ENCODE assay signal across 1 cellular context in the genomic region with DNA sequence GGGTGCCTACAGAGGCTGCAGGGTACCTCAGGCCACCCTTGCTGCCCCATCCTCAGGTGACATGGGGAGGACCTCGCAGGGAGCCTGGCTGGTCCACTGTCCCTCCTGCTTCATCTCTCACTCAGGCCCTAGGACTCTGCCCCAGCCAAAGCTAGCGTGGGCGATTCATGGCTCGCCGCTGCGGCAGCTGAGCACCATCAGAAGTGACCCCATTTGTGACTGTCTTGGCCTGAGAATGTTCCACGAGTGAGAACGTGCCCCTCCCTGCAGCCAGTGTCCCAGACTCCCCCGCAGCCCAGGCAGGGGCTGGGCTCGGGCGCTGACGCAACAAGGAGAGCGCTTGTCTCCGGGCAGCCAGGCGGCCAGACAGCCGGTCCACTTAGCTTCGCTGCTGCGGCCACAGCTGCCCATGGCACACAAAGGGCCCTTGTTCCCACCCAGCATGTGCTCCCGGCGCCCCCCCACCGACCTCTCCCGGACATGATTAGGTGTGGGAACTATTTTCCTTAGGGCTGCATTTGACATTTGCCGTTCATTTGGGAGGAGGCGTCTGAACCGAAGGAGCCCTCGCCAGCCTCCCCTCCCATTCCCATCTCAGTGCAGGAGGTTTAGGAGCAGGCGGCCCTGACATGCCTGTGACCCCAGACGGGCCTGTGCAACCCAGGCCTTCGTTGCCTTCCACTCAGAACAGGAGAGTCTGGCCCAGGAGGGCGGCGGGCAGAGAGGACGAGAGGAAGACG.
TF ChIP-seq lines count a peak whose summit lies in the region.

No MANE protein-coding gene starts in this region.

TF ChIP-seq in HepG2, 621 proteins besides CTCF, POLR2A, EP300 and RAD21 (continued from another document and continues in another):
- peak; percentile 61; the same call in 1 of the 2 replicates for TF ChIP-seq TMF1 (CRISPR knock-in tag; IDR thresholded peaks at IDR 0.05; ENCODE audit: low read depth)
- TF ChIP-seq ZNF20 (CRISPR knock-in tag; IDR thresholded peaks at IDR 0.05): no peak
- TF ChIP-seq, protein P1, sequence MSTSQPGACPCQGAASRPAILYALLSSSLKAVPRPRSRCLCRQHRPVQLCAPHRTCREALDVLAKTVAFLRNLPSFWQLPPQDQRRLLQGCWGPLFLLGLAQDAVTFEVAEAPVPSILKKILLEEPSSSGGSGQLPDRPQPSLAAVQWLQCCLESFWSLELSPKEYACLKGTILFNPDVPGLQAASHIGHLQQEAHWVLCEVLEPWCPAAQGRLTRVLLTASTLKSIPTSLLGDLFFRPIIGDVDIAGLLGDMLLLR (CRISPR knock-in tag; IDR thresholded peaks at IDR 0.05): peak; percentile 31; the same call in 1 of the 2 replicates
- no peak for TF ChIP-seq ZSCAN29 (CRISPR knock-in tag; conservative IDR thresholded peaks at IDR 0.05)
- TF ChIP-seq ESRRA (CRISPR knock-in tag; IDR thresholded peaks at IDR 0.05; ENCODE audit: low read depth): 0 out of 2 replicates have a peak, but pooled peaks have one; percentile 20
- no peak for TF ChIP-seq SOX13 (IDR thresholded peaks at IDR 0.05)
- peak in 1 of 2 experiments; percentile 56; a peak in 2 of 4 replicates for TF ChIP-seq SOX13 (CRISPR knock-in tag; conservative IDR thresholded peaks at IDR 0.05 in 1 of 2, IDR thresholded peaks at IDR 0.05 in 1 of 2)
- peak; percentile 97 for TF ChIP-seq RFXAP (CRISPR knock-in tag; IDR thresholded peaks at IDR 0.05; ENCODE audit: borderline replicate concordance)
- TF ChIP-seq, protein P2, sequence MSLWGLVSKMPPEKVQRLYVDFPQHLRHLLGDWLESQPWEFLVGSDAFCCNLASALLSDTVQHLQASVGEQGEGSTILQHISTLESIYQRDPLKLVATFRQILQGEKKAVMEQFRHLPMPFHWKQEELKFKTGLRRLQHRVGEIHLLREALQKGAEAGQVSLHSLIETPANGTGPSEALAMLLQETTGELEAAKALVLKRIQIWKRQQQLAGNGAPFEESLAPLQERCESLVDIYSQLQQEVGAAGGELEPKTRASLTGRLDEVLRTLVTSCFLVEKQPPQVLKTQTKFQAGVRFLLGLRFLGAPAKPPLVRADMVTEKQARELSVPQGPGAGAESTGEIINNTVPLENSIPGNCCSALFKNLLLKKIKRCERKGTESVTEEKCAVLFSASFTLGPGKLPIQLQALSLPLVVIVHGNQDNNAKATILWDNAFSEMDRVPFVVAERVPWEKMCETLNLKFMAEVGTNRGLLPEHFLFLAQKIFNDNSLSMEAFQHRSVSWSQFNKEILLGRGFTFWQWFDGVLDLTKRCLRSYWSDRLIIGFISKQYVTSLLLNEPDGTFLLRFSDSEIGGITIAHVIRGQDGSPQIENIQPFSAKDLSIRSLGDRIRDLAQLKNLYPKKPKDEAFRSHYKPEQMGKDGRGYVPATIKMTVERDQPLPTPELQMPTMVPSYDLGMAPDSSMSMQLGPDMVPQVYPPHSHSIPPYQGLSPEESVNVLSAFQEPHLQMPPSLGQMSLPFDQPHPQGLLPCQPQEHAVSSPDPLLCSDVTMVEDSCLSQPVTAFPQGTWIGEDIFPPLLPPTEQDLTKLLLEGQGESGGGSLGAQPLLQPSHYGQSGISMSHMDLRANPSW (CRISPR knock-in tag; IDR thresholded peaks at IDR 0.05; ENCODE audit: borderline replicate concordance): no peak
- TF ChIP-seq PRMT3 (CRISPR knock-in tag; IDR thresholded peaks at IDR 0.05; ENCODE audit: borderline replicate concordance, low read depth): no peak
- no peak for TF ChIP-seq ZNF260 (CRISPR knock-in tag; IDR thresholded peaks at IDR 0.05; ENCODE audit: borderline replicate concordance, low read depth)
- TF ChIP-seq FOXP1 (IDR thresholded peaks at IDR 0.05): no peak
- no peak for TF ChIP-seq FOXP1 (CRISPR knock-in tag; IDR thresholded peaks at IDR 0.05)
- no peak for TF ChIP-seq CERS6 (CRISPR knock-in tag; IDR thresholded peaks at IDR 0.05)
- TF ChIP-seq ETV6 (CRISPR knock-in tag; conservative IDR thresholded peaks at IDR 0.05): no peak
- 0 out of 2 replicates have a peak, but pooled peaks have one; percentile 46 for TF ChIP-seq PCBP1 (IDR thresholded peaks at IDR 0.05; ENCODE audit: borderline replicate concordance, low read depth, low read length)
- TF ChIP-seq DMAP1 (CRISPR knock-in tag; IDR thresholded peaks at IDR 0.05): peak; percentile 68; the same call in 1 of the 2 replicates
- no peak for TF ChIP-seq MIER3 (CRISPR knock-in tag; IDR thresholded peaks at IDR 0.05; ENCODE audit: borderline replicate concordance)
- TF ChIP-seq IRX3 (CRISPR knock-in tag; IDR thresholded peaks at IDR 0.05; ENCODE audit: borderline replicate concordance, low read depth): no peak
- TF ChIP-seq ZNF879 (CRISPR knock-in tag; IDR thresholded peaks at IDR 0.05): no peak
- TF ChIP-seq, protein P3, sequence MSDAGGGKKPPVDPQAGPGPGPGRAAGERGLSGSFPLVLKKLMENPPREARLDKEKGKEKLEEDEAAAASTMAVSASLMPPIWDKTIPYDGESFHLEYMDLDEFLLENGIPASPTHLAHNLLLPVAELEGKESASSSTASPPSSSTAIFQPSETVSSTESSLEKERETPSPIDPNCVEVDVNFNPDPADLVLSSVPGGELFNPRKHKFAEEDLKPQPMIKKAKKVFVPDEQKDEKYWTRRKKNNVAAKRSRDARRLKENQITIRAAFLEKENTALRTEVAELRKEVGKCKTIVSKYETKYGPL (CRISPR knock-in tag; IDR thresholded peaks at IDR 0.05): no peak
- TF ChIP-seq MTA1 (CRISPR knock-in tag; IDR thresholded peaks at IDR 0.05; ENCODE audit: borderline replicate concordance): no peak
- no peak for TF ChIP-seq KLF11 (CRISPR knock-in tag; IDR thresholded peaks at IDR 0.05)
- peak; percentile 28; the same call in 1 of the 2 replicates for TF ChIP-seq STAG1 (CRISPR knock-in tag; IDR thresholded peaks at IDR 0.05)
- no peak; the same call in none of the 2 replicates for TF ChIP-seq SPEN (CRISPR knock-in tag; IDR thresholded peaks at IDR 0.05; ENCODE audit: low read depth)
- no peak for TF ChIP-seq NR2F2 (IDR thresholded peaks at IDR 0.05; ENCODE audit: borderline replicate concordance, low read depth)
- no peak for TF ChIP-seq FOXJ3 (CRISPR knock-in tag; IDR thresholded peaks at IDR 0.05; ENCODE audit: borderline replicate concordance)
- no peak for TF ChIP-seq ZNF7 (CRISPR knock-in tag; IDR thresholded peaks at IDR 0.05)
- peak; percentile 66 for TF ChIP-seq HNRNPLL (IDR thresholded peaks at IDR 0.05; ENCODE audit: low read depth, low read length, poor library complexity, severe bottlenecking)
- TF ChIP-seq ZBTB10 (CRISPR knock-in tag; IDR thresholded peaks at IDR 0.05; ENCODE audit: borderline replicate concordance): no peak
- TF ChIP-seq JDP2 (CRISPR knock-in tag; IDR thresholded peaks at IDR 0.05; ENCODE audit: borderline replicate concordance): no peak
- 0 out of 2 replicates have a peak, but pooled peaks have one; percentile 54 for TF ChIP-seq HOXA5 (CRISPR knock-in tag; IDR thresholded peaks at IDR 0.05)
- TF ChIP-seq, protein P4, sequence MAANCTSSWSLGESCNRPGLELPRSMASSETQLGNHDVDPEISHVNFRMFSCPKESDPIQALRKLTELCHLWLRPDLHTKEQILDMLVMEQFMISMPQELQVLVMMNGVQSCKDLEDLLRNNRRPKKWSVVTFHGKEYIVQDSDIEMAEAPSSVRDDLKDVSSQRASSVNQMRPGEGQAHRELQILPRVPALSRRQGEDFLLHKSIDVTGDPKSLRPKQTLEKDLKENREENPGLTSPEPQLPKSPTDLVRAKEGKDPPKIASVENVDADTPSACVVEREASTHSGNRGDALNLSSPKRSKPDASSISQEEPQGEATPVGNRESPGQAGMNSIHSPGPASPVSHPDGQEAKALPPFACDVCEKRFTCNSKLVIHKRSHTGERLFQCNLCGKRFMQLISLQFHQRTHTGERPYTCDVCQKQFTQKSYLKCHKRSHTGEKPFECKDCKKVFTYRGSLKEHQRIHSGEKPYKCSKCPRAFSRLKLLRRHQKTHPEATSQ (CRISPR knock-in tag; IDR thresholded peaks at IDR 0.05; ENCODE audit: borderline replicate concordance): 0 out of 2 replicates have a peak, but pooled peaks have one; percentile 16
- no peak for TF ChIP-seq ZNF652 (CRISPR knock-in tag; IDR thresholded peaks at IDR 0.05; ENCODE audit: borderline replicate concordance, low read depth)
- no peak for TF ChIP-seq FOXK2 (IDR thresholded peaks at IDR 0.05)
- peak; percentile 74 for TF ChIP-seq ZFX (CRISPR knock-in tag; IDR thresholded peaks at IDR 0.05; ENCODE audit: low read depth)
- TF ChIP-seq ZNF773 (CRISPR knock-in tag; IDR thresholded peaks at IDR 0.05; ENCODE audit: borderline replicate concordance): no peak
- TF ChIP-seq, protein P5, sequence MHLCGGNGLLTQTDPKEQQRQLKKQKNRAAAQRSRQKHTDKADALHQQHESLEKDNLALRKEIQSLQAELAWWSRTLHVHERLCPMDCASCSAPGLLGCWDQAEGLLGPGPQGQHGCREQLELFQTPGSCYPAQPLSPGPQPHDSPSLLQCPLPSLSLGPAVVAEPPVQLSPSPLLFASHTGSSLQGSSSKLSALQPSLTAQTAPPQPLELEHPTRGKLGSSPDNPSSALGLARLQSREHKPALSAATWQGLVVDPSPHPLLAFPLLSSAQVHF (CRISPR knock-in tag; IDR thresholded peaks at IDR 0.05): no peak
- peak; percentile 86; the same call in 1 of the 2 replicates for TF ChIP-seq CEBPB (IDR thresholded peaks at IDR 0.05; ENCODE audit: borderline replicate concordance, low read depth, low read length)
- TF ChIP-seq ZNF253 (CRISPR knock-in tag; IDR thresholded peaks at IDR 0.05; ENCODE audit: borderline replicate concordance): no peak
- TF ChIP-seq ZNF777 (CRISPR knock-in tag; IDR thresholded peaks at IDR 0.05): peak; percentile 39; the same call in 1 of the 2 replicates
- 0 out of 2 replicates have a peak, but pooled peaks have one; percentile 14 for TF ChIP-seq AKAP8 (CRISPR knock-in tag; IDR thresholded peaks at IDR 0.05)
- no peak for TF ChIP-seq JARID2 (CRISPR knock-in tag; IDR thresholded peaks at IDR 0.05; ENCODE audit: insufficient replicate concordance)
- 0 out of 2 replicates have a peak, but pooled peaks have one; percentile 75 for TF ChIP-seq HNRNPL (IDR thresholded peaks at IDR 0.05; ENCODE audit: low read depth, low read length)
- TF ChIP-seq, protein P6, sequence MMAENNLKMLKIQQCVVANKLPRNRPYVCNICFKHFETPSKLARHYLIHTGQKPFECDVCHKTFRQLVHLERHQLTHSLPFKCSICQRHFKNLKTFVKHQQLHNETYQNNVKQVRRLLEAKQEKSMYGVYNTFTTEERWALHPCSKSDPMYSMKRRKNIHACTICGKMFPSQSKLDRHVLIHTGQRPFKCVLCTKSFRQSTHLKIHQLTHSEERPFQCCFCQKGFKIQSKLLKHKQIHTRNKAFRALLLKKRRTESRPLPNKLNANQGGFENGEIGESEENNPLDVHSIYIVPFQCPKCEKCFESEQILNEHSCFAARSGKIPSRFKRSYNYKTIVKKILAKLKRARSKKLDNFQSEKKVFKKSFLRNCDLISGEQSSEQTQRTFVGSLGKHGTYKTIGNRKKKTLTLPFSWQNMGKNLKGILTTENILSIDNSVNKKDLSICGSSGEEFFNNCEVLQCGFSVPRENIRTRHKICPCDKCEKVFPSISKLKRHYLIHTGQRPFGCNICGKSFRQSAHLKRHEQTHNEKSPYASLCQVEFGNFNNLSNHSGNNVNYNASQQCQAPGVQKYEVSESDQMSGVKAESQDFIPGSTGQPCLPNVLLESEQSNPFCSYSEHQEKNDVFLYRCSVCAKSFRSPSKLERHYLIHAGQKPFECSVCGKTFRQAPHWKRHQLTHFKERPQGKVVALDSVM (CRISPR knock-in tag; IDR thresholded peaks at IDR 0.05): no peak
- TF ChIP-seq ATF4 (CRISPR knock-in tag; IDR thresholded peaks at IDR 0.05): peak in 1 of 2 experiments; percentile 96; a peak in 2 of 4 replicates
- TF ChIP-seq ZBTB46 (CRISPR knock-in tag; IDR thresholded peaks at IDR 0.05; ENCODE audit: borderline replicate concordance): no peak
- TF ChIP-seq ZNF317 (CRISPR knock-in tag; IDR thresholded peaks at IDR 0.05): peak; percentile 54; the same call in 1 of the 2 replicates
- peak; percentile 25; the same call in 1 of the 2 replicates for TF ChIP-seq ZNF337 (CRISPR knock-in tag; IDR thresholded peaks at IDR 0.05; ENCODE audit: borderline replicate concordance, low read depth)
